Comparison of ENCODE assay signal across 9 cellular contexts in the genomic region with DNA sequence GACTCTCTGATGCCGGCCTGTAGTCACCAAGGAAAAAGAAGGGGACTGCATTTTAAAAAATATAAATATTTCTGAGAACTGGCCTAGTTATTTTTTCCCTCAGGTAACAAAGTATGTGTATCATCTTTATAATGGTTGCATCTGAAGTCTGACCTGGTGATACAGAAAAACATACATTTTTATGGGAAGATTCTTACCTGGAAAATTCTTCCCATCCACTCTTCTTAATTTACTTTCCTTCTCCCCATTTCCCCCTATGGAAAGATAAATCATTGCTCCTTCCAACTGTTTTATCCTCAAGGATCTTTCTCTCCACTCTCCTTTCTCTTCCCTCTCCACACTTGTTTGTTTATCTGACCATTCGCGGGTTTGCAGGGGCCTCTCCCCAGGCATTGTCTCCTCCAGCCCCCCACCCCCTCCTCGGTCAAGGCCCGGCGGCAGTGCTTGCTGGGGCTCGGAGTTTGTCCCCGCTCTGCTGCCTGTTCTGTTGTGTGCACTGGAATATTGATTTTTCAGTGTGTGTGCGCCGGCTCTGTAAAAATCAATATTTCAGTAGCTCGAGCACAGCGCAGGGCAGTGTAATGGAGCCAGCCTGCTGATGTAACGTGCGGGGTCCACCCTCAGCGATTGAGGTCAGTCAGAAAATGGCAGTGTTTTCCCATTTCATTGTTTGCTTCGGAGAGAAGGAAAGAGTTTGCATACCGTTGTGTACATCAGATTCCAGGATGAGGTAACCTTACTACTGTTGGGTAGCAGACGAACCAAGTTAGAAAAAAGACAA.
DNase-seq lines count a peak whose midpoint lies in the region; ATAC-seq and TF ChIP-seq lines count a peak whose summit lies in the region.
"Had no signal": no experiment of that assay in that cellular context is flagged by ENCODE, and none has a peak within 500 bp of the region (broad histone marks: within the 10 kb centered on the region; RNA-seq: fewer than 3 reads in every experiment).

No MANE protein-coding gene starts in this region.

- CTCF ChIA-PET in HEK293T (lab: Yijun Ruan, JAX) = no interaction called here

- peak; percentile 47 for DNase-seq in HEK293T (ENCODE audit: extremely low spot score)
- peak; percentile 83 for DNase-seq in SHP77 treated with DMSO at 0.1 percent for 48 hours (lab: John Stamatoyannopoulos, UW)
- no peak for DNase-seq in lower lobe of right lung
- DNase-seq in activated effector memory CD4-positive, alpha-beta T cell treated with anti-CD3 and anti-CD28 coated beads, Interleukin-2, amount 50 U/mL, for 16 hours = no peak
- no peak for DNase-seq in NCI-H2196 treated with DMSO at 0.1 percent for 48 hours (lab: John Stamatoyannopoulos, UW; ENCODE audit: unreplicated experiment)
- no peak for DNase-seq in activated CD4-positive, alpha-beta T cell treated with anti-CD3 and anti-CD28 coated beads for 1 hour
- DNase-seq: central memory CD4-positive, alpha-beta T cell had no signal

- POLR2A ChIA-PET in HEK293T (lab: Yijun Ruan, JAX) = interaction anchor here (1.2 to 1.3 kb wide), 2 partner anchors 57 to 60 kb away, joined by 3 to 5 read pairs; no protein-coding TSS in a partner anchor

- H3K36me3 ChIP-seq in BLaER1 = no peaks in the 10 kb centered on the region
- no peaks in the 10 kb centered on the region for H3K36me3 ChIP-seq in lower lobe of right lung

- no peak overlapping the region for H3K27ac ChIP-seq in BLaER1
- H3K27ac ChIP-seq in lower lobe of right lung = no peak overlapping the region

- no peak for TF ChIP-seq CTCF in lower lobe of right lung (IDR thresholded peaks at IDR 0.05)

- no peaks in the 10 kb centered on the region for H3K27me3 ChIP-seq in BLaER1
- peaks cover 17% of the 10 kb centered on the region for H3K27me3 ChIP-seq in lower lobe of right lung (ENCODE audit: low read depth)

- peak overlapping the region; percentile 89 for H3K4me2 ChIP-seq in BLaER1

- H3K9ac ChIP-seq in BLaER1 = no peak overlapping the region

- no peaks in the 10 kb centered on the region for H4K20me1 ChIP-seq in BLaER1

- ATAC-seq in lower lobe of right lung = no peak
- ATAC-seq in HG03045 (IDR thresholded peaks at IDR 0.05; ENCODE audit: unreplicated experiment) = no peak

- intact Hi-C loops in lower lobe of right lung (cut with DNase I) = no loop called here

- H3K4me3 ChIP-seq in BLaER1 (no peak overlapping the region), lower lobe of right lung (peak overlapping the region; percentile 76)

- H3K9me3 ChIP-seq in BLaER1 (no peaks in the 10 kb centered on the region), lower lobe of right lung (no peaks in the 10 kb centered on the region)

- peaks cover 39% of the 10 kb centered on the region for H3K4me1 ChIP-seq in BLaER1
- H3K4me1 ChIP-seq in lower lobe of right lung = peaks cover 13% of the 10 kb centered on the region

TF ChIP-seq in HEK293T, 16 proteins besides CTCF, POLR2A, EP300 and RAD21:
- TF ChIP-seq, protein P1, sequence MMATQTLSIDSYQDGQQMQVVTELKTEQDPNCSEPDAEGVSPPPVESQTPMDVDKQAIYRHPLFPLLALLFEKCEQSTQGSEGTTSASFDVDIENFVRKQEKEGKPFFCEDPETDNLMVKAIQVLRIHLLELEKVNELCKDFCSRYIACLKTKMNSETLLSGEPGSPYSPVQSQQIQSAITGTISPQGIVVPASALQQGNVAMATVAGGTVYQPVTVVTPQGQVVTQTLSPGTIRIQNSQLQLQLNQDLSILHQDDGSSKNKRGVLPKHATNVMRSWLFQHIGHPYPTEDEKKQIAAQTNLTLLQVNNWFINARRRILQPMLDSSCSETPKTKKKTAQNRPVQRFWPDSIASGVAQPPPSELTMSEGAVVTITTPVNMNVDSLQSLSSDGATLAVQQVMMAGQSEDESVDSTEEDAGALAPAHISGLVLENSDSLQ (IDR thresholded peaks at IDR 0.05) = 0 out of 2 replicates have a peak, but pooled peaks have one; percentile 15
- TF ChIP-seq ARNT (IDR thresholded peaks at IDR 0.05) (no peak), ZNF384 (IDR thresholded peaks at IDR 0.05) (no peak), ELF4 (IDR thresholded peaks at IDR 0.05) (no peak)

Comparison
In these comparisons a context has a peak if more than half of its experiments do, and no peak if none do; other contexts are left out.
1. DNase-seq: peak in HEK293T (single experiment) and SHP77 treated with DMSO at 0.1 percent for 48 hours (single experiment); none in lower lobe of right lung (single experiment), activated effector memory CD4-positive, alpha-beta T cell treated with anti-CD3 and anti-CD28 coated beads, Interleukin-2, amount 50 U/mL, for 16 hours (single experiment), NCI-H2196 treated with DMSO at 0.1 percent for 48 hours (single experiment) and activated CD4-positive, alpha-beta T cell treated with anti-CD3 and anti-CD28 coated beads for 1 hour (single experiment).